In the genomic region with DNA sequence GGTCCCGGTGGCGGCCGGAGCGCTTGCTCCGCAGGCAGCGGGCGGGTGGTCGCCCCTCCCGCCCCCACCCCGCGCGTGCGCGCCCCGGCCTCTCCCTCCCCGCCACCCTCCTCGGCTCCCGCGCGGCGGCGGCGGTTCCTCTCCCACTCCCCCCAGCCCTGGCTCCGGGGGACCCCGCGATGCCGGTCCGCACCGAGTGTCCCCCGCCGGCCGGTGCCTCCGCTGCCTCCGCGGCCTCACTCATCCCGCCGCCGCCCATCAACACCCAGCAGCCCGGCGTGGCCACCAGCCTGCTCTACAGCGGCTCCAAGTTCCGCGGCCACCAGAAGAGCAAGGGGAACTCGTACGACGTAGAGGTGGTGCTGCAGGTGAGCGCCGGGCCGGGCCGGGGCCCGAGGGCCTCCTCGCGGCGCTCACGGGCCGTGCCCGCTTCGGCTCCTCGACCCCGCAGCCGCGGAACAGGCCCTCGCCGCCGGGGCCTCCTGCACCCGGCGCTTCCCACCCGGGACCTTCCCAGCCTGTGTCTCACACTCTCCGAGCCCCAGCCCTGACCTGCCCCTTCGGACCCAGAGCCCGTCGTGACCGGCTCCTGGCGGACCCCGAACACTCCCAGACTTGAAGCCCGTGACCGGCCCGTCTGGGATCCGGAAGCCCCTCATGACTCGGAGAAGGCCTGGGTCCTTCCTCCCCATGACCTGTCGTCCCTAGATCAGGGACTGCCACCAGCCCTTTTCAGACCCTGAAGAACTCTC, we compare ENCODE assay signal across 1 cellular context.
TF ChIP-seq lines count a peak whose summit lies in the region.

No MANE protein-coding gene starts in this region.

TF ChIP-seq in HepG2, 621 proteins besides CTCF, POLR2A, EP300 and RAD21 (continued from another document and continues in another):
- TF ChIP-seq CREBL2 (CRISPR knock-in tag; IDR thresholded peaks at IDR 0.05; ENCODE audit: borderline replicate concordance) (no peak), IRF2 (CRISPR knock-in tag; IDR thresholded peaks at IDR 0.05) (no peak), TBX3 (IDR thresholded peaks at IDR 0.05; ENCODE audit: borderline replicate concordance) (no peak), BATF2 (CRISPR knock-in tag; IDR thresholded peaks at IDR 0.05) (0 out of 2 replicates have a peak, but pooled peaks have one; percentile 17), CREM (IDR thresholded peaks at IDR 0.05) (no peak), CREM (CRISPR knock-in tag; IDR thresholded peaks at IDR 0.05) (no peak), FOXK2 (IDR thresholded peaks at IDR 0.05) (no peak), SAP130 (CRISPR knock-in tag; IDR thresholded peaks at IDR 0.05; ENCODE audit: low read depth) (no peak), ZNF788 (CRISPR knock-in tag; IDR thresholded peaks at IDR 0.05; ENCODE audit: borderline replicate concordance) (no peak), SMAD3 (CRISPR knock-in tag; IDR thresholded peaks at IDR 0.05) (no peak), HNF4G (IDR thresholded peaks at IDR 0.05; ENCODE audit: borderline replicate concordance, low read depth, low read length) (no peak), HNF4G (CRISPR knock-in tag; IDR thresholded peaks at IDR 0.05; ENCODE audit: borderline replicate concordance, low read depth) (no peak), ZNF883 (CRISPR knock-in tag; IDR thresholded peaks at IDR 0.05; ENCODE audit: not compliant biosample characterization) (peak; percentile 53), CENPBD1 (CRISPR knock-in tag; IDR thresholded peaks at IDR 0.05; ENCODE audit: borderline replicate concordance, low read depth) (no peak), ZNF546 (CRISPR knock-in tag; conservative IDR thresholded peaks at IDR 0.05) (0 out of 2 replicates have a peak, but pooled peaks have one; percentile 53), ZNF460 (CRISPR knock-in tag; IDR thresholded peaks at IDR 0.05; ENCODE audit: borderline replicate concordance) (no peak), ZNF589 (CRISPR knock-in tag; conservative IDR thresholded peaks at IDR 0.05) (0 out of 2 replicates have a peak, but pooled peaks have one; percentile 12), TMF1 (CRISPR knock-in tag; IDR thresholded peaks at IDR 0.05; ENCODE audit: low read depth) (no peak), ZFP36L2 (CRISPR knock-in tag; IDR thresholded peaks at IDR 0.05) (no peak), ZNF234 (CRISPR knock-in tag; conservative IDR thresholded peaks at IDR 0.05) (0 out of 2 replicates have a peak, but pooled peaks have one; percentile 55), ZNF20 (CRISPR knock-in tag; IDR thresholded peaks at IDR 0.05) (no peak), TARDBP (CRISPR knock-in tag; IDR thresholded peaks at IDR 0.05) (0 out of 2 replicates have a peak, but pooled peaks have one; percentile 2), ZNF816 (CRISPR knock-in tag; IDR thresholded peaks at IDR 0.05; ENCODE audit: borderline replicate concordance) (no peak), ZNF333 (CRISPR knock-in tag; IDR thresholded peaks at IDR 0.05; ENCODE audit: borderline replicate concordance) (no peak), ZNF850 (CRISPR knock-in tag; conservative IDR thresholded peaks at IDR 0.05) (no peak), ISX (CRISPR knock-in tag; conservative IDR thresholded peaks at IDR 0.05) (no peak), ZNF484 (CRISPR knock-in tag; IDR thresholded peaks at IDR 0.05; ENCODE audit: borderline replicate concordance, low read depth) (no peak), UBTF (CRISPR knock-in tag; IDR thresholded peaks at IDR 0.05) (peak; percentile 64; the same call in 1 of the 2 replicates), ZNF687 (CRISPR knock-in tag; IDR thresholded peaks at IDR 0.05) (peak; percentile 23), ZNF274 (CRISPR knock-in tag; IDR thresholded peaks at IDR 0.05) (no peak; the same call in 1 of the 2 replicates), KLF9 (CRISPR knock-in tag; IDR thresholded peaks at IDR 0.05; ENCODE audit: low read depth) (no peak), ZNF501 (CRISPR knock-in tag; IDR thresholded peaks at IDR 0.05) (0 out of 2 replicates have a peak, but pooled peaks have one; percentile 55), ZNF607 (CRISPR knock-in tag; IDR thresholded peaks at IDR 0.05; ENCODE audit: borderline replicate concordance) (peak; percentile 76; the same call in 1 of the 2 replicates), PAWR (CRISPR knock-in tag; IDR thresholded peaks at IDR 0.05; ENCODE audit: borderline replicate concordance) (no peak)
- TF ChIP-seq, protein P1, sequence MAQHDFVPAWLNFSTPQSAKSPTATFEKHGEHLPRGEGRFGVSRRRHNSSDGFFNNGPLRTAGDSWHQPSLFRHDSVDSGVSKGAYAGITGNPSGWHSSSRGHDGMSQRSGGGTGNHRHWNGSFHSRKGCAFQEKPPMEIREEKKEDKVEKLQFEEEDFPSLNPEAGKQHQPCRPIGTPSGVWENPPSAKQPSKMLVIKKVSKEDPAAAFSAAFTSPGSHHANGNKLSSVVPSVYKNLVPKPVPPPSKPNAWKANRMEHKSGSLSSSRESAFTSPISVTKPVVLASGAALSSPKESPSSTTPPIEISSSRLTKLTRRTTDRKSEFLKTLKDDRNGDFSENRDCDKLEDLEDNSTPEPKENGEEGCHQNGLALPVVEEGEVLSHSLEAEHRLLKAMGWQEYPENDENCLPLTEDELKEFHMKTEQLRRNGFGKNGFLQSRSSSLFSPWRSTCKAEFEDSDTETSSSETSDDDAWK (CRISPR knock-in tag; IDR thresholded peaks at IDR 0.05) = no peak
- TF ChIP-seq, protein P2, sequence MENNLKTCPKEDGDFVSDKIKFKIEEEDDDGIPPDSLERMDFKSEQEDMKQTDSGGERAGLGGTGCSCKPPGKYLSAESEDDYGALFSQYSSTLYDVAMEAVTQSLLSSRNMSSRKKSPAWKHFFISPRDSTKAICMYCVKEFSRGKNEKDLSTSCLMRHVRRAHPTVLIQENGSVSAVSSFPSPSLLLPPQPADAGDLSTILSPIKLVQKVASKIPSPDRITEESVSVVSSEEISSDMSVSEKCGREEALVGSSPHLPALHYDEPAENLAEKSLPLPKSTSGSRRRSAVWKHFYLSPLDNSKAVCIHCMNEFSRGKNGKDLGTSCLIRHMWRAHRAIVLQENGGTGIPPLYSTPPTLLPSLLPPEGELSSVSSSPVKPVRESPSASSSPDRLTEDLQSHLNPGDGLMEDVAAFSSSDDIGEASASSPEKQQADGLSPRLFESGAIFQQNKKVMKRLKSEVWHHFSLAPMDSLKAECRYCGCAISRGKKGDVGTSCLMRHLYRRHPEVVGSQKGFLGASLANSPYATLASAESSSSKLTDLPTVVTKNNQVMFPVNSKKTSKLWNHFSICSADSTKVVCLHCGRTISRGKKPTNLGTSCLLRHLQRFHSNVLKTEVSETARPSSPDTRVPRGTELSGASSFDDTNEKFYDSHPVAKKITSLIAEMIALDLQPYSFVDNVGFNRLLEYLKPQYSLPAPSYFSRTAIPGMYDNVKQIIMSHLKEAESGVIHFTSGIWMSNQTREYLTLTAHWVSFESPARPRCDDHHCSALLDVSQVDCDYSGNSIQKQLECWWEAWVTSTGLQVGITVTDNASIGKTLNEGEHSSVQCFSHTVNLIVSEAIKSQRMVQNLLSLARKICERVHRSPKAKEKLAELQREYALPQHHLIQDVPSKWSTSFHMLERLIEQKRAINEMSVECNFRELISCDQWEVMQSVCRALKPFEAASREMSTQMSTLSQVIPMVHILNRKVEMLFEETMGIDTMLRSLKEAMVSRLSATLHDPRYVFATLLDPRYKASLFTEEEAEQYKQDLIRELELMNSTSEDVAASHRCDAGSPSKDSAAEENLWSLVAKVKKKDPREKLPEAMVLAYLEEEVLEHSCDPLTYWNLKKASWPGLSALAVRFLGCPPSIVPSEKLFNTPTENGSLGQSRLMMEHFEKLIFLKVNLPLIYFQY (CRISPR knock-in tag; IDR thresholded peaks at IDR 0.05; ENCODE audit: borderline replicate concordance) = no peak
- TF ChIP-seq, protein P3, sequence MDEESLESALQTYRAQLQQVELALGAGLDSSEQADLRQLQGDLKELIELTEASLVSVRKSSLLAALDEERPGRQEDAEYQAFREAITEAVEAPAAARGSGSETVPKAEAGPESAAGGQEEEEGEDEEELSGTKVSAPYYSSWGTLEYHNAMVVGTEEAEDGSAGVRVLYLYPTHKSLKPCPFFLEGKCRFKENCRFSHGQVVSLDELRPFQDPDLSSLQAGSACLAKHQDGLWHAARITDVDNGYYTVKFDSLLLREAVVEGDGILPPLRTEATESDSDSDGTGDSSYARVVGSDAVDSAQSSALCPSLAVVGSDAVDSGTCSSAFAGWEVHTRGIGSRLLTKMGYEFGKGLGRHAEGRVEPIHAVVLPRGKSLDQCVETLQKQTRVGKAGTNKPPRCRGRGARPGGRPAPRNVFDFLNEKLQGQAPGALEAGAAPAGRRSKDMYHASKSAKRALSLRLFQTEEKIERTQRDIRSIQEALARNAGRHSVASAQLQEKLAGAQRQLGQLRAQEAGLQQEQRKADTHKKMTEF (CRISPR knock-in tag; IDR thresholded peaks at IDR 0.05) = no peak
- TF ChIP-seq, protein P4, sequence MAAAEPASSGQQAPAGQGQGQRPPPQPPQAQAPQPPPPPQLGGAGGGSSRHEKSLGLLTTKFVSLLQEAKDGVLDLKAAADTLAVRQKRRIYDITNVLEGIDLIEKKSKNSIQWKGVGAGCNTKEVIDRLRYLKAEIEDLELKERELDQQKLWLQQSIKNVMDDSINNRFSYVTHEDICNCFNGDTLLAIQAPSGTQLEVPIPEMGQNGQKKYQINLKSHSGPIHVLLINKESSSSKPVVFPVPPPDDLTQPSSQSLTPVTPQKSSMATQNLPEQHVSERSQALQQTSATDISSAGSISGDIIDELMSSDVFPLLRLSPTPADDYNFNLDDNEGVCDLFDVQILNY (CRISPR knock-in tag; conservative IDR thresholded peaks at IDR 0.05) = no peak
- TF ChIP-seq, protein P5, sequence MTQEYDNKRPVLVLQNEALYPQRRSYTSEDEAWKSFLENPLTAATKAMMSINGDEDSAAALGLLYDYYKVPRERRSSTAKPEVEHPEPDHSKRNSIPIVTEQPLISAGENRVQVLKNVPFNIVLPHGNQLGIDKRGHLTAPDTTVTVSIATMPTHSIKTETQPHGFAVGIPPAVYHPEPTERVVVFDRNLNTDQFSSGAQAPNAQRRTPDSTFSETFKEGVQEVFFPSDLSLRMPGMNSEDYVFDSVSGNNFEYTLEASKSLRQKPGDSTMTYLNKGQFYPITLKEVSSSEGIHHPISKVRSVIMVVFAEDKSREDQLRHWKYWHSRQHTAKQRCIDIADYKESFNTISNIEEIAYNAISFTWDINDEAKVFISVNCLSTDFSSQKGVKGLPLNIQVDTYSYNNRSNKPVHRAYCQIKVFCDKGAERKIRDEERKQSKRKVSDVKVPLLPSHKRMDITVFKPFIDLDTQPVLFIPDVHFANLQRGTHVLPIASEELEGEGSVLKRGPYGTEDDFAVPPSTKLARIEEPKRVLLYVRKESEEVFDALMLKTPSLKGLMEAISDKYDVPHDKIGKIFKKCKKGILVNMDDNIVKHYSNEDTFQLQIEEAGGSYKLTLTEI (CRISPR knock-in tag; conservative IDR thresholded peaks at IDR 0.05) = no peak
- TF ChIP-seq, protein P6, sequence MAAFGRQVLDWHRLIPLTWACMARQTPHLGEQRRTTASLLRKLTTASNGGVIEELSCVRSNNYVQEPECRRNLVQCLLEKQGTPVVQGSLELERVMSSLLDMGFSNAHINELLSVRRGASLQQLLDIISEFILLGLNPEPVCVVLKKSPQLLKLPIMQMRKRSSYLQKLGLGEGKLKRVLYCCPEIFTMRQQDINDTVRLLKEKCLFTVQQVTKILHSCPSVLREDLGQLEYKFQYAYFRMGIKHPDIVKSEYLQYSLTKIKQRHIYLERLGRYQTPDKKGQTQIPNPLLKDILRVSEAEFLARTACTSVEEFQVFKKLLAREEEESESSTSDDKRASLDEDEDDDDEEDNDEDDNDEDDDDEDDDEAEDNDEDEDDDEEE (CRISPR knock-in tag; IDR thresholded peaks at IDR 0.05) = no peak
